1 cellular context compared by ENCODE assay signal in the genomic region with DNA sequence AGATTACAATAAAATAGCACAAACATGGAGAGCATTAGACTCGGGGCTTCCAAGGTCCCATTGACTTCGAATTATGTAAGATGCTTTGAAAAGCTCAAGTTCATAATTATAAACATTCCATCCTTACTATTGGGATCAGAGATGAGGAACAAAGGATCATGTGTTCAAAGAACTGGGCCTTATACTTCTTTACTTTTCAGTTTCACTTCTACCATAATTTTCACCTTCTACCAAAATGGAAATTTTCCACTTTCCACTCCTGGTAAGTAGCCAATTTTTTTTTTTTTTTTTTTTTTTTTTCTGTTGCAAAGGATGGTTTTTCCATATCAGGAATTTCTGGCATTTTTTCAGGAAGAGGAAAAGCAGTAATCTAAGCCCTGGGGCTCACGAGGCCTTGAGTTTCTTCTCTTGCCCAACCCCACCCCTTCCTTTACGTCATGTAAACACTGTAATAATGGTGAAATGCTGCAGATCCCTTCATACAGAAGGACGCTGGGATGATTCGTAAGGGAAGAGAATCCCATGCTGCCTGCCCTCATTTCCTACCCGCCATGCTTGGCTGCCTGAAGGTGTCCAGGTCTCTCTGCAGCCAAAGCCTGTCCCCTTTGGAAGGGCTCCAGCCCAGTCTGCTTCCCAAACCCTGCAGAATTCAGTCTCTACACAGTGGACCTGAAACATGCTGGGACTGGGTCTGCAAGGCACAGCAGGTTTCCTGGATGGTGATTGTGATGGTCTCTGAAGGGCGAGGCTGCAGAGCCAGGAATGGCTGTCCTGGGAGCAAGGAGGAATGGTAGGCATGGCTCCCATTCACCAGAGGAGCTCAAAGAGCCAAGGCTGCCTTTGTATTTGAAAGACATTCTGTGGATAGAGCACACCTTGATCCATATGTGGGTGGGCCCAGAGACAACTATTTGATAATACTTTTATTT.
A peak's percentile ranks its signal among the peaks of the same experiment; 100 is the strongest.
TF ChIP-seq lines count a peak whose summit lies in the region.

No MANE protein-coding gene starts in this region.

TF ChIP-seq in A549, 52 proteins besides CTCF, POLR2A, EP300 and RAD21 (continued from another document):
- TF ChIP-seq MAX (IDR thresholded peaks at IDR 0.05) (peak; percentile 37; the same call in 1 of the 2 replicates), PHF8 (IDR thresholded peaks at IDR 0.05; ENCODE audit: borderline replicate concordance, low read depth) (no peak), TFCP2L1 (CRISPR knock-in tag; IDR thresholded peaks at IDR 0.05) (no peak), BHLHE40 (IDR thresholded peaks at IDR 0.05; ENCODE audit: low read depth, low read length) (no peak), CEBPB (IDR thresholded peaks at IDR 0.05) (peak in 1 of 2 experiments; percentile 52; a peak in 1 of 4 replicates), HOXB5 (CRISPR knock-in tag; IDR thresholded peaks at IDR 0.05) (no peak), FOSL2 (IDR thresholded peaks at IDR 0.05) (no peak), FOSL2 (CRISPR knock-in tag; IDR thresholded peaks at IDR 0.05) (peak; percentile 14; the same call in 1 of the 2 replicates), EHMT2 (IDR thresholded peaks at IDR 0.05; ENCODE audit: low read depth) (no peak)
- TF ChIP-seq, protein P1, sequence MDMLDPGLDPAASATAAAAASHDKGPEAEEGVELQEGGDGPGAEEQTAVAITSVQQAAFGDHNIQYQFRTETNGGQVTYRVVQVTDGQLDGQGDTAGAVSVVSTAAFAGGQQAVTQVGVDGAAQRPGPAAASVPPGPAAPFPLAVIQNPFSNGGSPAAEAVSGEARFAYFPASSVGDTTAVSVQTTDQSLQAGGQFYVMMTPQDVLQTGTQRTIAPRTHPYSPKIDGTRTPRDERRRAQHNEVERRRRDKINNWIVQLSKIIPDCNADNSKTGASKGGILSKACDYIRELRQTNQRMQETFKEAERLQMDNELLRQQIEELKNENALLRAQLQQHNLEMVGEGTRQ (IDR thresholded peaks at IDR 0.05): no peak
TF ChIP-seq in A549: peak in this region for 3.
